ENCODE assay signal across 17 cellular contexts in genomic region chr21:44405948-44406872, GRCh38. TPM values are rescaled to one million over a fixed set of nuclear protein-coding genes. Genes with fewer than 3 reads are reported as not detected.
A peak's percentile ranks its signal among the peaks of the same experiment; 100 is the strongest.
DNase-seq lines count a peak whose midpoint lies in the region; ATAC-seq, FAIRE-seq and TF ChIP-seq lines count a peak whose summit lies in the region.
"Had no signal": no experiment of that assay in that cellular context is flagged by ENCODE, and none has a peak within 500 bp of the region (broad histone marks: within the 10 kb centered on the region; RNA-seq: fewer than 3 reads in every experiment).

No MANE protein-coding gene starts in this region.

- no peaks in the 10 kb centered on the region for H3K79me2 ChIP-seq in neural progenitor cell (ENCODE audit: low read depth)

- peaks cover 14% of the 10 kb centered on the region for H3F3A ChIP-seq in neural progenitor cell (ENCODE audit: low read depth)

- H3K36me3 ChIP-seq in BJ (ENCODE audit: control insufficient read depth, insufficient read depth, low read length) (no peaks in the 10 kb centered on the region), neural progenitor cell (no peaks in the 10 kb centered on the region), esophagus squamous epithelium (no peaks in the 10 kb centered on the region)
- H3K36me3 ChIP-seq: pancreas had no signal

- H3K4me1 ChIP-seq in neural progenitor cell (no peaks in the 10 kb centered on the region), esophagus squamous epithelium (no peaks in the 10 kb centered on the region)
- H3K4me1 ChIP-seq: pancreas had no signal

- intact Hi-C loops in activated T-helper 2 cell treated with anti-CD3 and anti-CD28 coated beads, Interferon-gamma antibody, Interleukin-2, Interleukin-4, amounts not matched to agents 10 μg/mL and 5 μg/mL and 100 μg/mL, durations not matched to agents 14 hours and 24 hours and 36 hours (cut with micrococcal nuclease), result no loop called here
- intact Hi-C loops in esophagus squamous epithelium (cut with DNase I), result no loop called here

- DNase-seq in BJ (ENCODE audit: low read depth) (peak; percentile 4), H54 (ENCODE audit: insufficient read length, low spot score) (peak; percentile 69), T-helper 17 cell (no peak), neural progenitor cell (ENCODE audit: low spot score) (peak; percentile 0), OCI-M1 (lab: John Stamatoyannopoulos, UW) (no peak), esophagus squamous epithelium (lab: John Stamatoyannopoulos, UW) (no peak), T-helper 1 cell (no peak)
- DNase-seq in activated T-helper 2 cell treated with anti-CD3 and anti-CD28 coated beads, Interferon-gamma antibody, Interleukin-2, Interleukin-4, amounts not matched to agents 10 μg/mL and 5 μg/mL and 100 μg/mL, durations not matched to agents 14 hours and 24 hours and 36 hours (ENCODE audit: low spot score), result no peak
- DNase-seq: activated CD4-positive, CD25-positive, alpha-beta regulatory T cell treated with anti-CD3 and anti-CD28 coated beads, Interleukin-2, amount 50 U/mL, for 72 hours; activated T-cell treated with anti-CD3 and anti-CD28 coated beads for 4 hours; CD4-positive, alpha-beta T cell; mucosa of descending colon; NCI-H2029; NCI-H526 had no signal

- no peak for FAIRE-seq in H54 (lab: Jason Lieb, UNC)
- FAIRE-seq: G401.6, islet of Langerhans, pancreas had no signal

- H3K4me1 Mint-ChIP-seq in T-helper 17 cell (peaks cover 2% of the 10 kb centered on the region), neural progenitor cell (no peaks in the 10 kb centered on the region)
- H3K4me1 Mint-ChIP-seq in activated T-helper 2 cell treated with anti-CD3 and anti-CD28 coated beads, Interferon-gamma antibody, Interleukin-2, Interleukin-4, amounts not matched to agents 10 μg/mL and 5 μg/mL and 100 μg/mL, durations not matched to agents 14 hours and 24 hours and 36 hours (ENCODE audit: low read depth), result no peaks in the 10 kb centered on the region

- CTCF ChIA-PET in BJ (lab: Yijun Ruan, JAX), result no interaction called here

- H3K4me2 ChIP-seq in neural progenitor cell, result no peak overlapping the region

- H3K27me3 Mint-ChIP-seq in T-helper 17 cell (no peaks in the 10 kb centered on the region), neural progenitor cell (ENCODE audit: insufficient read depth, low read depth) (peaks cover 7% of the 10 kb centered on the region)
- H3K27me3 Mint-ChIP-seq in activated T-helper 2 cell treated with anti-CD3 and anti-CD28 coated beads, Interferon-gamma antibody, Interleukin-2, Interleukin-4, amounts not matched to agents 10 μg/mL and 5 μg/mL and 100 μg/mL, durations not matched to agents 14 hours and 24 hours and 36 hours (ENCODE audit: low read depth), result no peaks in the 10 kb centered on the region
- H3K27me3 Mint-ChIP-seq: CD4-positive, alpha-beta T cell had no signal

- no peak for TF ChIP-seq CTCF in BJ (IDR thresholded peaks at IDR 0.05; ENCODE audit: insufficient read depth, low read depth, low read length)
- TF ChIP-seq CTCF in neural progenitor cell (IDR thresholded peaks at IDR 0.05), result no peak
- no peak for TF ChIP-seq CTCF in esophagus squamous epithelium (IDR thresholded peaks at IDR 0.05)

- H3K36me3 Mint-ChIP-seq in T-helper 17 cell (ENCODE audit: low read depth) (peaks cover 7% of the 10 kb centered on the region), neural progenitor cell (peaks cover 3% of the 10 kb centered on the region)
- peaks cover 32% of the 10 kb centered on the region for H3K36me3 Mint-ChIP-seq in activated T-helper 2 cell treated with anti-CD3 and anti-CD28 coated beads, Interferon-gamma antibody, Interleukin-2, Interleukin-4, amounts not matched to agents 10 μg/mL and 5 μg/mL and 100 μg/mL, durations not matched to agents 14 hours and 24 hours and 36 hours (ENCODE audit: low read depth)

- H4K20me1 ChIP-seq in neural progenitor cell (ENCODE audit: low read depth), result no peaks in the 10 kb centered on the region

- TF ChIP-seq POLR2A in H54 (IDR thresholded peaks at IDR 0.05; ENCODE audit: low read depth, low read length) (no peak; the same call in 1 of the 2 replicates), esophagus squamous epithelium (IDR thresholded peaks at IDR 0.05) (no peak)

- no peak overlapping the region for H3K27ac ChIP-seq in neural progenitor cell
- H3K27ac ChIP-seq in esophagus squamous epithelium, result no peak overlapping the region
- H3K27ac ChIP-seq: pancreas had no signal

- POLR2A ChIA-PET in BJ (lab: Charles Lee), result interaction anchor here (0.6 kb wide), 1 partner anchor 67 kb away, joined by 10 read pairs; the partner anchor contains the start of gene CFAP410

- H2AFZ ChIP-seq in neural progenitor cell (replicated peaks), result no peak overlapping the region

- H3K4me3 Mint-ChIP-seq in T-helper 17 cell (no peak overlapping the region), neural progenitor cell (no peak overlapping the region)
- no peak overlapping the region for H3K4me3 Mint-ChIP-seq in activated T-helper 2 cell treated with anti-CD3 and anti-CD28 coated beads, Interferon-gamma antibody, Interleukin-2, Interleukin-4, amounts not matched to agents 10 μg/mL and 5 μg/mL and 100 μg/mL, durations not matched to agents 14 hours and 24 hours and 36 hours (ENCODE audit: low read depth)
- H3K4me3 Mint-ChIP-seq: CD4-positive, alpha-beta T cell had no signal

- H3K4me3 ChIP-seq in BJ (ENCODE audit: low read depth, low read length) (no peak overlapping the region), neural progenitor cell (no peak overlapping the region), esophagus squamous epithelium (no peak overlapping the region)
- H3K4me3 ChIP-seq: mucosa of descending colon, pancreas had no signal

- H3K27me3 ChIP-seq in BJ (ENCODE audit: control insufficient read depth, insufficient read depth, low read length) (no peaks in the 10 kb centered on the region), neural progenitor cell (no peaks in the 10 kb centered on the region), esophagus squamous epithelium (no peaks in the 10 kb centered on the region)
- H3K27me3 ChIP-seq: pancreas had no signal

- peak overlapping the region; percentile 48 for H3K27ac Mint-ChIP-seq in T-helper 17 cell
- peak overlapping the region; percentile 74 for H3K27ac Mint-ChIP-seq in neural progenitor cell
- H3K27ac Mint-ChIP-seq in activated T-helper 2 cell treated with anti-CD3 and anti-CD28 coated beads, Interferon-gamma antibody, Interleukin-2, Interleukin-4, amounts not matched to agents 10 μg/mL and 5 μg/mL and 100 μg/mL, durations not matched to agents 14 hours and 24 hours and 36 hours, result no peak overlapping the region

- ATAC-seq in T-helper 17 cell, result no peak
- ATAC-seq: mucosa of descending colon, pancreas had no signal

- H3K9ac ChIP-seq in neural progenitor cell, result no peak overlapping the region

- peaks cover 17% of the 10 kb centered on the region for H3K9me3 Mint-ChIP-seq in neural progenitor cell
- H3K9me3 Mint-ChIP-seq in activated T-helper 2 cell treated with anti-CD3 and anti-CD28 coated beads, Interferon-gamma antibody, Interleukin-2, Interleukin-4, amounts not matched to agents 10 μg/mL and 5 μg/mL and 100 μg/mL, durations not matched to agents 14 hours and 24 hours and 36 hours, result peaks cover 21% of the 10 kb centered on the region
- H3K9me3 Mint-ChIP-seq: CD4-positive, alpha-beta T cell had no signal

- WGBS in esophagus squamous epithelium, 2 donors, result 75 to 86% methylated on average over 11 to 17 of the region's 37 CpGs

- H3K9me3 ChIP-seq in T-helper 17 cell (ENCODE audit: control insufficient read depth, low read length, poor library complexity, severe bottlenecking), result no peaks in the 10 kb centered on the region
- H3K9me3 ChIP-seq in neural progenitor cell (ENCODE audit: low read depth), result no peaks in the 10 kb centered on the region
- H3K9me3 ChIP-seq in esophagus squamous epithelium, result no peaks in the 10 kb centered on the region
- H3K9me3 ChIP-seq: mucosa of descending colon, pancreas had no signal

RNA-seq across cellular contexts. Expression of gene LRRC3, which starts 49.1 kb away (rescaled TPM):
- polyA plus RNA-seq in BJ (2011; rRNA removed), result 0.42 and 0.59 TPM in 2 replicates
- polyA minus RNA-seq in BJ (2011; rRNA and poly(A)+ RNA removed), result 0.26 and 0.57 TPM in 2 replicates
- total RNA-seq in T-helper 17 cell (1 to 10 TPM in 1 of 2 donors, under 1 TPM in 1; 0.85 to 1.0 TPM), neural progenitor cell (ENCODE audit: low replicate concordance) (2.5 and 4.9 TPM in 2 replicates), esophagus squamous epithelium (1 to 10 TPM in 2 of 4 donors, under 1 TPM in 2; 0.57 to 2.9 (median 1.1) TPM)
- total RNA-seq in activated T-helper 2 cell treated with anti-CD3 and anti-CD28 coated beads, Interferon-gamma antibody, Interleukin-2, Interleukin-4, amounts not matched to agents 10 μg/mL and 5 μg/mL and 100 μg/mL, durations not matched to agents 14 hours and 24 hours and 36 hours, result 2.2 and 2.3 TPM in 2 replicates

RNA-seq across cellular contexts. Expression of gene TRPM2, which starts 52.8 kb away (rescaled TPM):
- not detected in 2 replicates for polyA plus RNA-seq in BJ (2011; rRNA removed)
- not detected in 2 replicates for polyA minus RNA-seq in BJ (2011; rRNA and poly(A)+ RNA removed)
- total RNA-seq in T-helper 17 cell (10 to 100 TPM in 1 of 2 donors, 1 to 10 TPM in 1; 2.7 to 26.1 TPM), neural progenitor cell (ENCODE audit: low replicate concordance) (0.28 TPM in 1 of 2 replicates, not detected in the other), esophagus squamous epithelium (1 to 10 TPM in 3 of 4 donors, under 1 TPM in 1; 0.40 to 6.9 (median 2.5) TPM)
- 6.7 and 7.3 TPM in 2 replicates for total RNA-seq in activated T-helper 2 cell treated with anti-CD3 and anti-CD28 coated beads, Interferon-gamma antibody, Interleukin-2, Interleukin-4, amounts not matched to agents 10 μg/mL and 5 μg/mL and 100 μg/mL, durations not matched to agents 14 hours and 24 hours and 36 hours

Comparison
In these comparisons a context has a peak if more than half of its experiments do, and no peak if none do; other contexts are left out.
1. DNase-seq: peak in BJ (single experiment), H54 (single experiment) and neural progenitor cell (single experiment); none in T-helper 17 cell (0 of 3), activated T-helper 2 cell treated with anti-CD3 and anti-CD28 coated beads, Interferon-gamma antibody, Interleukin-2, Interleukin-4, amounts not matched to agents 10 μg/mL and 5 μg/mL and 100 μg/mL, durations not matched to agents 14 hours and 24 hours and 36 hours (single experiment), OCI-M1 (single experiment), esophagus squamous epithelium (single experiment) and T-helper 1 cell (0 of 5).